In genomic region chr6:28866342-28867077, GRCh38 we compare ENCODE assay signal across 8 cellular contexts.
DNase-seq lines count a peak whose midpoint lies in the region; ATAC-seq and FAIRE-seq lines count a peak whose summit lies in the region.

No MANE protein-coding gene starts in this region.

- FAIRE-seq in GM19239 (lab: Jason Lieb, UNC), result no peak

- DNase-seq in EH (ENCODE audit: low read depth) (peak; percentile 56), NCI-H524 (lab: John Stamatoyannopoulos, UW) (peak; percentile 84 to 89), ecto neural progenitor cell (ENCODE audit: low spot score) (peak; percentile 85), medulla oblongata (ENCODE audit: extremely low spot score) (peak; percentile 30), GM19239 (ENCODE audit: insufficient read length, low spot score) (no peak)
- peak; percentile 74 to 79 for DNase-seq in activated CD4-positive, alpha-beta T cell treated with anti-CD3 and anti-CD28 coated beads, Interleukin-2, amount 50 U/mL, for 48 hours
- DNase-seq in stimulated activated CD8-positive, alpha-beta memory T cell treated with anti-CD3 and anti-CD28 coated beads, Interleukin-12 subunit alpha, Interleukin-12 subunit beta, amount 100 ng/mL, for 24 hours (ENCODE audit: extremely low read depth), result peak; percentile 36

- ATAC-seq in HG02588 (IDR thresholded peaks at IDR 0.05; ENCODE audit: unreplicated experiment), result peak; percentile 58
